ENCODE assay signal across 14 cellular contexts in the genomic region with DNA sequence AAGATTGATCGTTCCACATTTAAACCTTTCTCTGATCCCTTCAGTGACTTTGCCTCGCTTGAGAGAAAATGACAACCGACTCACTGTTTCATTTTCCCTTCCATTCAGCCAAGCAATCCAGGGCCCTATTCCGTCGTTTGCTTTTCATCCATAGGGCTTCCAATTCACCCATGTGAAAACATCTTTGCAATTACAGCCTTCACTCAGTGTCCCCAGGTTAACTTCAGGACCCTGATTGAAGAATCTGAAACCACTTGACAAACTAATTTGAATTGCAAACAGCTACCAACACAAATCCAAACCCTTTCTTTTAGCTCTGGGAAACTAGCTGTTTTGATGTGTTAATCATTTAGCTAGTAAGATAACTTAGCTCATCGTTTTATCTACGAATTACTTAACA.
DNase-seq lines count a peak whose midpoint lies in the region; ATAC-seq and TF ChIP-seq lines count a peak whose summit lies in the region.
"Had no signal": no experiment of that assay in that cellular context is flagged by ENCODE, and none has a peak within 500 bp of the region (broad histone marks: within the 10 kb centered on the region; RNA-seq: fewer than 3 reads in every experiment).

No MANE protein-coding gene starts in this region.

- H3K36me3 ChIP-seq in endodermal cell (ENCODE audit: control insufficient read depth, insufficient read depth, low read length), result no peaks in the 10 kb centered on the region

- no peaks in the 10 kb centered on the region for H3K9me3 ChIP-seq in endodermal cell (ENCODE audit: control insufficient read depth, low read length)

- 11 to 19% methylated on average over 4 to 5 of the region's 7 CpGs for WGBS in endodermal cell (ENCODE audit: insufficient coverage in 1 of 2, insufficient read length in 1 of 2), 2 experiments

- H3K4me3 Mint-ChIP-seq in activated naive CD4-positive, alpha-beta T cell treated with anti-CD3 and anti-CD28 coated beads, Interleukin-2, amount 50 U/mL, for 24 hours, result no peak overlapping the region
- H3K4me3 Mint-ChIP-seq in endodermal cell, result peak overlapping the region; percentile 7
- H3K4me3 Mint-ChIP-seq in type B pancreatic cell, result peak overlapping the region; percentile 14
- H3K4me3 Mint-ChIP-seq: activated CD8-positive, alpha-beta T cell treated with anti-CD3 and anti-CD28 coated beads for 36 hours; memory B cell; T-helper 17 cell had no signal

- peaks cover 25% of the 10 kb centered on the region for H3K4me1 Mint-ChIP-seq in activated naive CD4-positive, alpha-beta T cell treated with anti-CD3 and anti-CD28 coated beads, Interleukin-2, amount 50 U/mL, for 24 hours
- H3K4me1 Mint-ChIP-seq in endodermal cell, result peaks cover 30% of the 10 kb centered on the region
- H3K4me1 Mint-ChIP-seq in type B pancreatic cell (ENCODE audit: unreplicated experiment), result peaks cover 15% of the 10 kb centered on the region

- no peaks in the 10 kb centered on the region for H3K9me3 Mint-ChIP-seq in activated naive CD4-positive, alpha-beta T cell treated with anti-CD3 and anti-CD28 coated beads, Interleukin-2, amount 50 U/mL, for 24 hours
- H3K9me3 Mint-ChIP-seq in endodermal cell (peaks cover 67% of the 10 kb centered on the region), type B pancreatic cell (peaks cover 19% of the 10 kb centered on the region)

- peak overlapping the region; percentile 16 for H3K27ac ChIP-seq in endodermal cell (ENCODE audit: low read depth, low read length)
- H3K27ac ChIP-seq: foreskin keratinocyte had no signal

- no peaks in the 10 kb centered on the region for H3K27me3 Mint-ChIP-seq in activated naive CD4-positive, alpha-beta T cell treated with anti-CD3 and anti-CD28 coated beads, Interleukin-2, amount 50 U/mL, for 24 hours
- no peaks in the 10 kb centered on the region for H3K27me3 Mint-ChIP-seq in endodermal cell (ENCODE audit: insufficient read depth)
- no peaks in the 10 kb centered on the region for H3K27me3 Mint-ChIP-seq in type B pancreatic cell
- H3K27me3 Mint-ChIP-seq: activated CD8-positive, alpha-beta T cell treated with anti-CD3 and anti-CD28 coated beads for 36 hours; memory B cell; T-helper 17 cell had no signal

- H3K4me1 ChIP-seq in endodermal cell (ENCODE audit: control insufficient read depth, insufficient read depth, low read length), result peaks cover 5% of the 10 kb centered on the region
- H3K4me1 ChIP-seq: foreskin keratinocyte had no signal

- no peak for DNase-seq in activated naive CD4-positive, alpha-beta T cell (lab: John Stamatoyannopoulos, UW)
- DNase-seq in endodermal cell, result peak; percentile 57
- DNase-seq in medulla oblongata (ENCODE audit: extremely low spot score), result peak; percentile 37
- DNase-seq in type B pancreatic cell (ENCODE audit: extremely low spot score, unreplicated experiment), result no peak
- no peak for DNase-seq in OCI-M1 (lab: John Stamatoyannopoulos, UW)
- no peak for DNase-seq in KG1 (lab: John Stamatoyannopoulos, UW)
- DNase-seq: activated CD8-positive, alpha-beta T cell treated with anti-CD3 and anti-CD28 coated beads for 36 hours; foreskin keratinocyte; NCI-H2081; T-helper 17 cell; trophoblast cell had no signal

- no peak overlapping the region for H3K9ac ChIP-seq in endodermal cell (ENCODE audit: extremely low read depth, low read length, poor library complexity, severe bottlenecking)

- peaks cover 2% of the 10 kb centered on the region for H3K36me3 Mint-ChIP-seq in activated naive CD4-positive, alpha-beta T cell treated with anti-CD3 and anti-CD28 coated beads, Interleukin-2, amount 50 U/mL, for 24 hours
- H3K36me3 Mint-ChIP-seq in endodermal cell (ENCODE audit: low read depth) (no peaks in the 10 kb centered on the region), type B pancreatic cell (no peaks in the 10 kb centered on the region)

- peak overlapping the region; percentile 65 for H3K4me3 ChIP-seq in endodermal cell (ENCODE audit: low read length)

- ATAC-seq in GM19035 (IDR thresholded peaks at IDR 0.05; ENCODE audit: unreplicated experiment), result no peak
- ATAC-seq: activated CD8-positive, alpha-beta T cell treated with anti-CD3 and anti-CD28 coated beads for 36 hours; foreskin keratinocyte; T-helper 17 cell had no signal

- no peak for TF ChIP-seq CTCF in endodermal cell (conservative IDR thresholded peaks at IDR 0.05)
- TF ChIP-seq CTCF in type B pancreatic cell (conservative IDR thresholded peaks at IDR 0.05), result no peak

- H3K27ac Mint-ChIP-seq in activated naive CD4-positive, alpha-beta T cell treated with anti-CD3 and anti-CD28 coated beads, Interleukin-2, amount 50 U/mL, for 24 hours, result peak overlapping the region; percentile 23
- H3K27ac Mint-ChIP-seq in endodermal cell, result no peak overlapping the region
- H3K27ac Mint-ChIP-seq in type B pancreatic cell, result peak overlapping the region; percentile 54
- H3K27ac Mint-ChIP-seq: activated CD8-positive, alpha-beta T cell treated with anti-CD3 and anti-CD28 coated beads for 36 hours; memory B cell; T-helper 17 cell had no signal

- H3K27me3 ChIP-seq in endodermal cell (ENCODE audit: control insufficient read depth, insufficient read depth, low read length, poor library complexity, severe bottlenecking), result no peaks in the 10 kb centered on the region
- H3K27me3 ChIP-seq: foreskin keratinocyte had no signal

Comparison
In these comparisons a context has a peak if more than half of its experiments do, and no peak if none do; other contexts are left out.
1. DNase-seq: peak in endodermal cell (single experiment) and medulla oblongata (single experiment); none in activated naive CD4-positive, alpha-beta T cell (0 of 4), type B pancreatic cell (single experiment), OCI-M1 (single experiment) and KG1 (single experiment).